ENCODE assay signal across 9 cellular contexts in the genomic region with DNA sequence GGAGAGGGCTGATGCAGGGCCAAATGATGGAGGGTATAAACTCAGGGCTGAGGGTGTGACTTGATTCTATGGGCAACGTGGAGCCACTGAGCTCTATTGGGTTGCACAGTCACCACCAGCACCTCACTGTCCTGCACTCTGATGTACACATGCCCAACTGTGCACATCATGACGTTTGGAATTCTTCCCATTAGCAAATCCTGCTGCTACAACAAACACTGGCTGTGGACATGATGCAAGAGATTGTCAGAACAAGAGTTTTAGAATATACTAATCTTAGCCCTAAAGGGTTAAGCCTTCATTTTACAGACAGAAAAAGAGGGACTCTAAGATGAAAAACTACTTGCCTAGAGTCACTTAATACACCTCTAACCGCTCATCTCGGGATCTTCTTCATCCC. TPM values are rescaled to one million over a fixed set of nuclear protein-coding genes. Genes with fewer than 3 reads are reported as not detected.
"Had no signal": no experiment of that assay in that cellular context is flagged by ENCODE, and none has a peak within 500 bp of the region (broad histone marks: within the 10 kb centered on the region; RNA-seq: fewer than 3 reads in every experiment).

No MANE protein-coding gene starts in this region.

- H3K27ac Mint-ChIP-seq: IgD-negative memory B cell had no signal

- ATAC-seq: HCT116 had no signal

- H3K36me3 Mint-ChIP-seq: IgD-negative memory B cell had no signal

- H3K36me3 ChIP-seq: HAP-1 had no signal

- H2AFZ ChIP-seq: GM23248 had no signal

- H3K9me3 ChIP-seq: HAP-1 had no signal

- H3K27ac ChIP-seq: GM23248 had no signal

- DNase-seq: GM23248, GOT3, H7, KBM-7 had no signal

- H3K4me3 Mint-ChIP-seq: IgD-negative memory B cell had no signal

- H3K9ac ChIP-seq: GM23248 had no signal

- H3K4me3 ChIP-seq: GM23248, HAP-1 had no signal

RNA-seq across cellular contexts. Expression of a gene that starts 2.4 kb away (rescaled TPM):
- total RNA-seq: GM23248, H4, HT-29 had no signal

RNA-seq across cellular contexts. Expression of a gene that starts 48.1 kb away (rescaled TPM):
- total RNA-seq: GM23248, HT-29 had no signal
- polyA plus RNA-seq: GM23248 had no signal

RNA-seq across cellular contexts. Expression of a gene that starts 50.7 kb away (rescaled TPM):
- polyA plus RNA-seq: IgD-negative memory B cell had no signal
